ENCODE assay signal across 8 cellular contexts in the genomic region with DNA sequence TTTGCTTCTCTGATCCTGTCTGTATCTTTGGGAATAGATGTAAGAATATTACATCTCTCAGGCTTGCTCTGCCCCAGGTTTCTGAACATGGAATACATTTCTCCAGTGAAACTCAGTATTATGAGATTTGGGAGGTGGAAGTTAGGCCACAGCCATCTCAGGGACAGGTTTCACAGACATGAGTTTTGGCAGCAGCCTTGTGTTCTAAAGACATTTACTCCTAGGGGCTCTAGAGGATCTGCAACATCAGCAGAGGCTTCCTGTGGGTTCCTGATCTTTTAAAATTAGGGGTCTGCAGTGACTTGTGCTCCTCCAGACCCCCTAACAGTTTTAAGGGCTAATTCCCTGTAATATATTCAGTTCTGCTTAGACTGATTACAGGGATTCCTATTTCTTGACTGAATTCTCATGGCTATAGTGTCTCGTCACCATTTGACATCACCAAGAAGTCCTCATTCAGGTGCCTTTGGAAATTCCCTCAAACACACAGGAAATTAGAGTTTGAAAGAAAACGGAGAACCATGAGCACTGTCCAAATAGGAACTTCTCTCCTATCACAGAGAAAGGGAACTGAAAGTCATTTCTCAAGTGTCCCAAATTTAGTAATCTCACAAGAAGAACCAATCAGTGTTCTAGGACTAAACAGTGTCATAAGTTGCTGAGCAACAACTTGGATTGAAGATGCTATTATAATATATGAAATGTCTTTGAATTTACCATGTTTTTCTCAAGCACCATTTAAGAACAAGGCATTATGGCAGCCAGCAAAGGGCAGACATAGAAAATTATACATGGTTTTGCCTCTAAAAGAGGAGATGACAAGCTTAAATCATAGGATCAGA. TPM values are rescaled to one million over a fixed set of nuclear protein-coding genes. Genes with fewer than 3 reads are reported as not detected.
DNase-seq lines count a peak whose midpoint lies in the region; ATAC-seq, FAIRE-seq and TF ChIP-seq lines count a peak whose summit lies in the region.

No MANE protein-coding gene starts in this region.

- CTCF ChIA-PET in A549 (lab: Yijun Ruan, JAX), result no interaction called here

- H3K9me3 ChIP-seq in A549 (no peaks in the 10 kb centered on the region), sigmoid colon (no peaks in the 10 kb centered on the region)

- intact Hi-C loops in sigmoid colon (cut with DNase I), result no loop called here

- TF ChIP-seq EP300 in A549 (IDR thresholded peaks at IDR 0.05) (no peak), sigmoid colon (IDR thresholded peaks at IDR 0.05) (no peak)

- H3K27ac ChIP-seq in A549 (no peak overlapping the region), sigmoid colon (peak overlapping the region in 3 of 4 donors; percentile 33 to 52 (median 49))

- FAIRE-seq in A549 (lab: Jason Lieb, UNC), result no peak

- ATAC-seq in A549, result no peak
- peak; percentile 66 for ATAC-seq in GM19372 (IDR thresholded peaks at IDR 0.05; ENCODE audit: low read depth, unreplicated experiment)
- ATAC-seq in HG03439 (IDR thresholded peaks at IDR 0.05; ENCODE audit: unreplicated experiment), result peak; percentile 60

- H3K4me3 ChIP-seq in A549 (no peak overlapping the region), choroid plexus epithelial cell (ENCODE audit: low read depth, low read length) (no peak overlapping the region), sigmoid colon (no peak overlapping the region)

- H3K36me3 ChIP-seq in sigmoid colon, result no peaks in the 10 kb centered on the region

- TF ChIP-seq POLR2A in A549 (IDR thresholded peaks at IDR 0.05; ENCODE audit: low read length) (no peak), sigmoid colon (IDR thresholded peaks at IDR 0.05) (no peak)

- no peaks in the 10 kb centered on the region for H3K27me3 ChIP-seq in sigmoid colon

- WGBS in A549 (ENCODE audit: missing lambda C conversion rate), result 38% methylated on average over 2 of the region's 2 CpGs
- WGBS in sigmoid colon, 2 donors, result 40 to 64% methylated on average over 2 of the region's 2 CpGs

- no peak for TF ChIP-seq RAD21 in A549 (conservative IDR thresholded peaks at IDR 0.05 in 1 of 2, IDR thresholded peaks at IDR 0.05 in 1 of 2)

- POLR2A ChIA-PET in A549 (lab: Yijun Ruan, JAX), result interaction anchor here (0.5 kb wide), 1 partner anchor 186 kb away, joined by 3 read pairs; no protein-coding TSS in a partner anchor

- DNase-seq in A549 (ENCODE audit: low read depth in 1 of 2, low spot score in 1 of 2) (no peak), choroid plexus epithelial cell (ENCODE audit: low read depth) (peak; percentile 50), sigmoid colon (no peak), SHP77 treated with DMSO at 0.1 percent for 48 hours (lab: John Stamatoyannopoulos, UW) (no peak), HUDEP-2 (lab: John Stamatoyannopoulos, UW; ENCODE audit: unreplicated experiment in 76 of 76) (no peak), NCI-H1417 treated with DMSO at 0.1 percent for 48 hours (lab: John Stamatoyannopoulos, UW) (no peak)

- H3K4me2 ChIP-seq in A549, result no peak overlapping the region

- no peak for TF ChIP-seq CTCF in A549 (IDR thresholded peaks at IDR 0.05)
- TF ChIP-seq CTCF in choroid plexus epithelial cell (conservative IDR thresholded peaks at IDR 0.05; ENCODE audit: low read depth, low read length), result no peak
- TF ChIP-seq CTCF in sigmoid colon (IDR thresholded peaks at IDR 0.05), result no peak

- H3K4me1 ChIP-seq in A549 (no peaks in the 10 kb centered on the region), sigmoid colon (no peaks in the 10 kb centered on the region)

TF ChIP-seq in A549, 52 proteins besides CTCF, POLR2A, EP300 and RAD21:
- TF ChIP-seq RFX5 (IDR thresholded peaks at IDR 0.05), result peak; percentile 94
- no peak for TF ChIP-seq KDM5A (IDR thresholded peaks at IDR 0.05)

RNA-seq across cellular contexts. Expression of gene HLA-DRA, which starts 2.5 kb away (rescaled TPM):
- polyA plus RNA-seq in A549 (2011; rRNA removed) (not detected in 2 replicates), A549 (2017; fragmentation: RNase III; extraction: RNeasy Plus Mini Kit Qiagen cat#74134 plus additional on column Dnase treatment) (not detected in 3 replicates), sigmoid colon (1,000 to 10,000 TPM in 1 of 3 donors, 100 to 1,000 TPM in 2; 137 to 1,090 (median 722) TPM)
- polyA plus RNA-seq in A549 (2012; cell fraction: cytosol; rRNA removed), result not detected in 2 replicates
- polyA plus RNA-seq in A549 (2012; cell fraction: nucleus; rRNA removed), result not detected in 2 replicates
- polyA minus RNA-seq in A549 (2011; rRNA and poly(A)+ RNA removed), result not detected in 2 replicates
- total RNA-seq in sigmoid colon, result 100 to 1,000 TPM; 101 to 151 (median 113) TPM

RNA-seq across cellular contexts. Expression of gene BTNL2, which starts 30.2 kb away (rescaled TPM):
- polyA plus RNA-seq in A549 (2011; rRNA removed) (not detected in 2 replicates), A549 (2017; fragmentation: RNase III; extraction: RNeasy Plus Mini Kit Qiagen cat#74134 plus additional on column Dnase treatment) (not detected in 3 replicates), sigmoid colon (not detected)
- not detected in 2 replicates for polyA plus RNA-seq in A549 (2012; cell fraction: cytosol; rRNA removed)
- not detected in 2 replicates for polyA plus RNA-seq in A549 (2012; cell fraction: nucleus; rRNA removed)
- polyA minus RNA-seq in A549 (2011; rRNA and poly(A)+ RNA removed), result not detected in 2 replicates
- not detected for total RNA-seq in sigmoid colon

Comparison
In these comparisons a context has a peak if more than half of its experiments do, and no peak if none do; other contexts are left out.
1. ATAC-seq: peak in GM19372 (single experiment) and HG03439 (single experiment); none in A549 (0 of 2).
2. H3K27ac ChIP-seq: peak in sigmoid colon (3 of 4); none in A549 (0 of 2).
3. RNA of gene HLA-DRA, which starts 2.5 kb away (polyA plus RNA-seq): 137 to 1,090 TPM in sigmoid colon; not detected in A549; every median in the first group is over 100 times any median in the second.